Comparison of ENCODE assay signal across 11 cellular contexts in the genomic region with DNA sequence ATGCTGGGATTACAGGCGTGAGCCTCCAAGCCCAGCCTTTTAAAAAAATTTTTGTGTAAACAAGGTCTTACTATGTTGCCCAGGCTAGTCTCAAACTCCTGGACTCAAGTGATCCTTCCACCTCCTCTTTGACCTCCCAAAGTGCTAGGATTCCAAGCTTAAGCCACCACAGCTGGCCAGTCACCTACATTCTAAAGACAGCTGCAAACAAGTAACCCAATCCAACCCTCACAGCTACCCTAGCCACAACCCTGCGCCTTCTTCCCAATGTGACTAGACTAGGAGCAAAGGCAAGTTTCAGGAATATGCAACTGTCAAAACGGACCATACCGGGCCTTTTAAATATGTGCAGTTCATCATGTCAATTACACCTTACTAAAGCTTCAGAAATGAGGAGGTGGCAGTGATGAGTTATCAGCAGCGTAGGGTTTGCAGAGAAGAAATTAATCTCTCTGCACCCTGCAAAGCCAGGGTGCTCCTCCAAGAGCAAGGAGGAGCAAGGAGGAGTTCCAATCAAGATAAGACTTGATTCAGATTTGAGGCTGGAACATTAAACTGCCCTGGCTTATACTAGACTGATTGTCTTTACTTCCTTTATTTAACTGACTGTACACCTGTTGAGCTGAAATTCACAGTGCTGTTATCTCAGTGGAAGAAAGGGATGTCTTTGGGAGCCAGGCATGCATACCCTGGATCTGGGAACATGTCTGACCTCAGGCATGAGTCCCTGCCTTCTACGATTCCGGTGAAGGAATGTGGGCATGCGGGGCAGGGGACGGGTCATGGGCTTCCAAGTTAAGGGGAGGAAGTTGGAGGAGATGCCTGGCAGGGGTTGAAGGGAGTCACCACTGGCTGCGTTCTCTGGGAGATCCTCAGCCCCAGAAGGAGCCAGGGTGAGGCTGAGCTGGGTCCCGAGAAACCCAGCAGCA. TPM values are rescaled to one million over a fixed set of nuclear protein-coding genes. Genes with fewer than 3 reads are reported as not detected.
DNase-seq lines count a peak whose midpoint lies in the region; ATAC-seq lines count a peak whose summit lies in the region.
"Had no signal": no experiment of that assay in that cellular context is flagged by ENCODE, and none has a peak within 500 bp of the region (broad histone marks: within the 10 kb centered on the region; RNA-seq: fewer than 3 reads in every experiment).

No MANE protein-coding gene starts in this region.

- peaks cover 30% of the 10 kb centered on the region for H3K4me1 Mint-ChIP-seq in activated naive CD8-positive, alpha-beta T cell treated with anti-CD3 and anti-CD28 coated beads for 36 hours
- peaks cover 22 to 37% (median 29%) of the 10 kb centered on the region in 7 donors for H3K4me1 Mint-ChIP-seq in naive thymus-derived CD4-positive, alpha-beta T cell

- POLR2A ChIA-PET in naive thymus-derived CD4-positive, alpha-beta T cell (lab: Charles Lee), result interaction anchor here (0.5 to 1.4 kb wide), 3 partner anchors 37 to 133 kb away, joined by 3 to 5 read pairs (median 3); a partner anchor contains a TSS

- intact Hi-C loops in naive thymus-derived CD4-positive, alpha-beta T cell (cut with micrococcal nuclease), result loop anchor here (1.0 to 5.0 kb wide), 4 partner anchors 16 to 133 kb away; a partner anchor contains a TSS

- no peaks in the 10 kb centered on the region for H3K9me3 ChIP-seq in naive thymus-derived CD4-positive, alpha-beta T cell (ENCODE audit: control insufficient read depth in 2 of 3, low read length in 3 of 3)

- H3K36me3 ChIP-seq in ACC112 (ENCODE audit: insufficient read depth, low read length), result no peaks in the 10 kb centered on the region
- peaks cover 0 to 5% (median 0%) of the 10 kb centered on the region in 3 experiments for H3K36me3 ChIP-seq in naive thymus-derived CD4-positive, alpha-beta T cell (ENCODE audit: control insufficient read depth in 2 of 3, insufficient read depth in 3 of 3, low read length in 3 of 3)

- peaks cover 19% of the 10 kb centered on the region for H3K36me3 Mint-ChIP-seq in activated naive CD8-positive, alpha-beta T cell treated with anti-CD3 and anti-CD28 coated beads for 36 hours
- peaks cover 5 to 28% (median 18%) of the 10 kb centered on the region in 5 donors for H3K36me3 Mint-ChIP-seq in naive thymus-derived CD4-positive, alpha-beta T cell

- DNase-seq in D341Med (ENCODE audit: low spot score) (peak; percentile 14), T1000 (lab: John Stamatoyannopoulos, UW) (no peak)
- no peak for DNase-seq in activated naive CD8-positive, alpha-beta T cell treated with anti-CD3 and anti-CD28 coated beads for 36 hours
- DNase-seq in naive thymus-derived CD4-positive, alpha-beta T cell, result no peak
- DNase-seq: midbrain, NCI-H187 had no signal

- H3K4me3 ChIP-seq in ACC112 (ENCODE audit: low read depth, low read length), result no peak overlapping the region
- H3K4me3 ChIP-seq in naive thymus-derived CD4-positive, alpha-beta T cell (ENCODE audit: low read length), result no peak overlapping the region

- no peaks in the 10 kb centered on the region for H3K27me3 Mint-ChIP-seq in activated naive CD8-positive, alpha-beta T cell treated with anti-CD3 and anti-CD28 coated beads for 36 hours
- H3K27me3 Mint-ChIP-seq in naive thymus-derived CD4-positive, alpha-beta T cell, result peaks cover 0 to 2% (median 0%) of the 10 kb centered on the region in 5 donors

- peak overlapping the region; percentile 78 for H3K27ac Mint-ChIP-seq in activated naive CD8-positive, alpha-beta T cell treated with anti-CD3 and anti-CD28 coated beads for 36 hours
- peak overlapping the region in 6 of 9 donors; percentile 43 to 91 (median 70) for H3K27ac Mint-ChIP-seq in naive thymus-derived CD4-positive, alpha-beta T cell

- H3K4me3 Mint-ChIP-seq in activated naive CD8-positive, alpha-beta T cell treated with anti-CD3 and anti-CD28 coated beads for 36 hours, result peak overlapping the region; percentile 53
- H3K4me3 Mint-ChIP-seq in naive thymus-derived CD4-positive, alpha-beta T cell, result peak overlapping the region; percentile 58 to 85 (median 80)

- H2AFZ ChIP-seq in ACC112 (ENCODE audit: low read length, unreplicated experiment), result no peak overlapping the region

- ATAC-seq in naive thymus-derived CD4-positive, alpha-beta T cell, result no peak
- ATAC-seq in GM19452 (IDR thresholded peaks at IDR 0.05; ENCODE audit: unreplicated experiment), result no peak
- no peak for ATAC-seq in HG03469 (IDR thresholded peaks at IDR 0.05; ENCODE audit: unreplicated experiment)
- ATAC-seq in GM18870 (IDR thresholded peaks at IDR 0.05; ENCODE audit: unreplicated experiment), result no peak

- no peaks in the 10 kb centered on the region for H3K79me2 ChIP-seq in ACC112 (ENCODE audit: control insufficient read depth, insufficient read depth, low read length, unreplicated experiment)

- CTCF ChIA-PET in naive thymus-derived CD4-positive, alpha-beta T cell (lab: Charles Lee), result interaction anchor here (0.7 to 2.0 kb wide), 3 partner anchors 8 to 139 kb away, joined by 3 to 8 read pairs (median 5); no protein-coding TSS in a partner anchor

- H3K4me1 ChIP-seq in ACC112 (ENCODE audit: control insufficient read depth, insufficient read depth, low read length, unreplicated experiment), result peaks cover 24% of the 10 kb centered on the region
- H3K4me1 ChIP-seq in naive thymus-derived CD4-positive, alpha-beta T cell (ENCODE audit: control insufficient read depth in 2 of 2, insufficient read depth in 2 of 2, low read length in 2 of 2), result peaks cover 15 to 25% of the 10 kb centered on the region in 2 donors

- peak overlapping the region; percentile 70 for H3K27ac ChIP-seq in ACC112 (ENCODE audit: low read depth, low read length)
- no peak overlapping the region for H3K27ac ChIP-seq in naive thymus-derived CD4-positive, alpha-beta T cell (ENCODE audit: low read depth, low read length)
- H3K27ac ChIP-seq: C4-2B had no signal

- H3K9me3 Mint-ChIP-seq in activated naive CD8-positive, alpha-beta T cell treated with anti-CD3 and anti-CD28 coated beads for 36 hours, result no peaks in the 10 kb centered on the region
- H3K9me3 Mint-ChIP-seq in naive thymus-derived CD4-positive, alpha-beta T cell, result no peaks in the 10 kb centered on the region

- H3K27me3 ChIP-seq in ACC112 (ENCODE audit: insufficient read depth, low read length), result no peaks in the 10 kb centered on the region
- H3K27me3 ChIP-seq in naive thymus-derived CD4-positive, alpha-beta T cell (ENCODE audit: control insufficient read depth in 2 of 2, insufficient read depth in 2 of 2, low read length in 2 of 2), result no peaks in the 10 kb centered on the region

RNA-seq across cellular contexts. Expression of a gene that starts 15.5 kb away (rescaled TPM):
- total RNA-seq in activated naive CD8-positive, alpha-beta T cell treated with anti-CD3 and anti-CD28 coated beads for 36 hours, result 10 to 100 TPM; 19.6 to 22.1 TPM
- 10 to 100 TPM; 19.1 to 38.6 (median 35.6) TPM for total RNA-seq in naive thymus-derived CD4-positive, alpha-beta T cell
- polyA plus RNA-seq in naive thymus-derived CD4-positive, alpha-beta T cell, result 10 to 100 TPM; 23.2 to 25.2 TPM

RNA-seq across cellular contexts. Expression of a gene that starts 37.9 kb away (rescaled TPM):
- total RNA-seq in activated naive CD8-positive, alpha-beta T cell treated with anti-CD3 and anti-CD28 coated beads for 36 hours, result 10 to 100 TPM; 28.2 to 30.4 TPM
- total RNA-seq in naive thymus-derived CD4-positive, alpha-beta T cell, result 10 to 100 TPM; 11.3 to 31.7 (median 20.0) TPM
- polyA plus RNA-seq in naive thymus-derived CD4-positive, alpha-beta T cell, result 10 to 100 TPM; 36.7 to 45.5 TPM

RNA-seq across cellular contexts. Expression of a gene that starts 38.0 kb away (rescaled TPM):
- total RNA-seq in activated naive CD8-positive, alpha-beta T cell treated with anti-CD3 and anti-CD28 coated beads for 36 hours, result 100 to 1,000 TPM; 304 to 310 TPM
- 100 to 1,000 TPM in 1 of 5 experiments, 10 to 100 TPM in 4; 71.7 to 172 (median 74.6) TPM for total RNA-seq in naive thymus-derived CD4-positive, alpha-beta T cell
- polyA plus RNA-seq in naive thymus-derived CD4-positive, alpha-beta T cell, result 100 to 1,000 TPM; 134 TPM
